ENCODE assay signal across 22 cellular contexts in genomic region chr6:136108591-136108990, GRCh38.
DNase-seq lines count a peak whose midpoint lies in the region; ATAC-seq and TF ChIP-seq lines count a peak whose summit lies in the region.
"Had no signal": no experiment of that assay in that cellular context is flagged by ENCODE, and none has a peak within 500 bp of the region (broad histone marks: within the 10 kb centered on the region; RNA-seq: fewer than 3 reads in every experiment).

No MANE protein-coding gene starts in this region.

- in situ Hi-C loops in mammary epithelial cell (cut with MboI; ENCODE audit: low sequenced_read_pairs in 2 of 2) = no loop called here

- H3F3A ChIP-seq in neural progenitor cell (ENCODE audit: low read depth) = no peaks in the 10 kb centered on the region

- peaks cover 7% of the 10 kb centered on the region for H3K27me3 Mint-ChIP-seq in neural progenitor cell (ENCODE audit: insufficient read depth, low read depth)

- H3K36me3 ChIP-seq in neural progenitor cell (no peaks in the 10 kb centered on the region), vagina (no peaks in the 10 kb centered on the region), mammary epithelial cell (ENCODE audit: insufficient read depth, low read length) (no peaks in the 10 kb centered on the region)

- no peak overlapping the region for H2AFZ ChIP-seq in neural progenitor cell (replicated peaks)
- H2AFZ ChIP-seq in mammary epithelial cell (ENCODE audit: low read depth, low read length) = no peak overlapping the region

- dilution Hi-C loops in mammary epithelial cell (cut with HindIII; ENCODE audit: low sequenced_read_pairs) = no loop called here

- TF ChIP-seq CTCF in fibroblast of pulmonary artery (IDR thresholded peaks at IDR 0.05; ENCODE audit: low read length, missing control alignments) (no peak), neural progenitor cell (IDR thresholded peaks at IDR 0.05) (no peak), vagina (IDR thresholded peaks at IDR 0.05) (no peak), mammary epithelial cell (conservative IDR thresholded peaks at IDR 0.05 in 1 of 2, IDR thresholded peaks at IDR 0.05 in 1 of 2; ENCODE audit: extremely low read depth in 1 of 2, insufficient read depth in 1 of 2, low read depth in 1 of 2, low read length in 2 of 2) (no peak)

- H3K27me3 ChIP-seq in neural progenitor cell = no peaks in the 10 kb centered on the region
- no peaks in the 10 kb centered on the region for H3K27me3 ChIP-seq in vagina
- H3K27me3 ChIP-seq in mammary epithelial cell (ENCODE audit: insufficient read depth, low read length) = peaks cover 7% of the 10 kb centered on the region

- DNase-seq in COLO829 (ENCODE audit: low spot score) = peak; percentile 45
- DNase-seq in NCI-H2227 treated with DMSO at 0.1 percent for 48 hours (lab: John Stamatoyannopoulos, UW) = peak; percentile 36
- DNase-seq in fibroblast of pulmonary artery (ENCODE audit: low read depth) = peak; percentile 27
- DNase-seq in neural progenitor cell (ENCODE audit: low spot score) = no peak
- DNase-seq in vagina (ENCODE audit: extremely low spot score in 2 of 2) = no peak
- no peak for DNase-seq in mammary epithelial cell
- DNase-seq: CD4-positive, alpha-beta T cell; DMS153; GF-D8; GOT3; Kasumi-1; MM.1S; NCI-H1105; NCI-H1694; NCI-H2081 treated with DMSO at 0.1 percent for 48 hours; NCI-H510A treated with DMSO at 0.1 percent for 48 hours; NCI-H774; OCI-M1; SIG-M5 had no signal

- no peaks in the 10 kb centered on the region for H4K20me1 ChIP-seq in neural progenitor cell (ENCODE audit: low read depth)
- H4K20me1 ChIP-seq in mammary epithelial cell (ENCODE audit: insufficient read depth, low read length) = no peaks in the 10 kb centered on the region

- H3K4me2 ChIP-seq in neural progenitor cell = no peak overlapping the region
- H3K4me2 ChIP-seq in mammary epithelial cell (ENCODE audit: insufficient read depth, low read depth, low read length) = no peak overlapping the region
- H3K4me2 ChIP-seq: A549 had no signal

- H3K4me3 Mint-ChIP-seq in neural progenitor cell = no peak overlapping the region
- H3K4me3 Mint-ChIP-seq: CD4-positive, alpha-beta T cell had no signal

- H3K4me1 ChIP-seq in neural progenitor cell = peaks cover 13% of the 10 kb centered on the region
- H3K4me1 ChIP-seq in vagina = peaks cover 19% of the 10 kb centered on the region
- H3K4me1 ChIP-seq in mammary epithelial cell (ENCODE audit: insufficient read depth, low read length) = no peaks in the 10 kb centered on the region

- 53% methylated on average over 9 of the region's 9 CpGs for WGBS in mammary epithelial cell (ENCODE audit: low coverage, missing lambda C conversion rate)

- ATAC-seq in GM21381 (IDR thresholded peaks at IDR 0.05; ENCODE audit: unreplicated experiment) = no peak
- ATAC-seq: A549, HCT116 had no signal

- no peak overlapping the region for H3K9ac ChIP-seq in neural progenitor cell
- no peak overlapping the region for H3K9ac ChIP-seq in mammary epithelial cell (ENCODE audit: insufficient read depth, low read length)

- peaks cover 50% of the 10 kb centered on the region for H3K4me1 Mint-ChIP-seq in neural progenitor cell

- CTCF ChIA-PET in mammary epithelial cell (lab: Charles Lee; ENCODE audit: low non-redundant PET) = no interaction called here

- no peaks in the 10 kb centered on the region for H3K36me3 Mint-ChIP-seq in neural progenitor cell

- H3K9me3 Mint-ChIP-seq in neural progenitor cell = peaks cover 4% of the 10 kb centered on the region
- H3K9me3 Mint-ChIP-seq: CD4-positive, alpha-beta T cell had no signal

- no peak overlapping the region for H3K27ac ChIP-seq in neural progenitor cell
- no peak overlapping the region for H3K27ac ChIP-seq in vagina
- no peak overlapping the region for H3K27ac ChIP-seq in mammary epithelial cell (ENCODE audit: insufficient read depth, low read depth, low read length)
- H3K27ac ChIP-seq: A549 had no signal

- intact Hi-C loops in vagina (cut with DNase I) (no loop called here), mammary epithelial cell (cut with micrococcal nuclease) (no loop called here)

- H3K9me3 ChIP-seq in neural progenitor cell (ENCODE audit: low read depth) = no peaks in the 10 kb centered on the region
- no peaks in the 10 kb centered on the region for H3K9me3 ChIP-seq in vagina
- H3K9me3 ChIP-seq in mammary epithelial cell (replicated peaks; ENCODE audit: insufficient read depth, low read length) = no peaks in the 10 kb centered on the region
- H3K9me3 ChIP-seq: A549 had no signal

- no peak overlapping the region for H3K4me3 ChIP-seq in fibroblast of pulmonary artery (replicated peaks; ENCODE audit: low read depth, low read length)
- H3K4me3 ChIP-seq in neural progenitor cell = no peak overlapping the region
- no peak overlapping the region for H3K4me3 ChIP-seq in vagina
- no peak overlapping the region for H3K4me3 ChIP-seq in mammary epithelial cell (replicated peaks in 1 of 3; ENCODE audit: insufficient read depth in 1 of 3, low read depth in 2 of 3, low read length in 3 of 3)
- H3K4me3 ChIP-seq: A549 had no signal

- peak overlapping the region; percentile 61 for H3K27ac Mint-ChIP-seq in neural progenitor cell
- H3K27ac Mint-ChIP-seq: CD4-positive, alpha-beta T cell had no signal

- no TSS peak for BruUV-seq in mammary epithelial cell (replicated peaks; lab: Mats Ljungman, UMichigan)

- no peak for TF ChIP-seq POLR2A in vagina (IDR thresholded peaks at IDR 0.05)

- H3K79me2 ChIP-seq in neural progenitor cell (ENCODE audit: low read depth) = no peaks in the 10 kb centered on the region
- no peaks in the 10 kb centered on the region for H3K79me2 ChIP-seq in mammary epithelial cell (ENCODE audit: insufficient read depth, low read length)

Comparison
In these comparisons a context has a peak if more than half of its experiments do, and no peak if none do; other contexts are left out.
1. DNase-seq: peak in COLO829 (single experiment), NCI-H2227 treated with DMSO at 0.1 percent for 48 hours (single experiment) and fibroblast of pulmonary artery (single experiment); none in neural progenitor cell (single experiment), vagina (0 of 2) and mammary epithelial cell (single experiment).